In the genomic region with DNA sequence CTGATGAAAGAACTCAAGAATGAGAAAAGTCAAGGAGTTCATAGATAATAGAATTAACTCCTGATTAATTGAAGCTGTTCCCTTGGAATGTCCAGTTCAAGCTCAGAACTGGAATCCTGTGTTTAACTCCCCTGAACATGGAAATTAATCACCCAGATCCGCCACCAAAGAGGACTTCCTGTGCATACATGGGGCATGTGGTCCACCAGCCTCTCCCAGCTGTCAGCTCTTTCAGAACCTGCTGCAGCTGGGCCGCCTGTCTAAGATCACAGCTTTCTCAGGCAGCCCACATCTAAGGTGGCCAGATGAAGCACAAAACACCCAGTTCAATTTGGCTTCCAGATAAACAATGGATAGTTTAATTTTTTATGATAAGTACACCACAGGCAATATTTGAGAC, we compare ENCODE assay signal across 22 cellular contexts.
"Had no signal": no experiment of that assay in that cellular context is flagged by ENCODE, and none has a peak within 500 bp of the region (broad histone marks: within the 10 kb centered on the region; RNA-seq: fewer than 3 reads in every experiment).

No MANE protein-coding gene starts in this region.

- ATAC-seq: activated T-cell treated with anti-CD3 and anti-CD28 coated beads, Interleukin-2, amount 50 U/mL, for 4 hours; gastrocnemius medialis; stimulated activated memory B cell treated with anti-CD40 and anti-IgM and Interleukin-4, amounts not matched to agents 10 μg/mL and 1 μg/mL and 100 μg/mL, for 72 hours had no signal

- H3K9me3 ChIP-seq: esophagus muscularis mucosa, gastrocnemius medialis, neutrophil, ovary, prostate gland, transverse colon had no signal

- DNase-seq: activated CD4-positive, alpha-beta T cell treated with anti-CD3 and anti-CD28 coated beads, Interleukin-2, amount 50 U/mL, for 48 hours; activated CD8-positive, alpha-beta memory T cell treated with anti-CD3 and anti-CD28 coated beads, Interleukin-2, amount 50 U/mL, for 48 hours; activated naive CD4-positive, alpha-beta T cell; activated T-cell treated with anti-CD3 and anti-CD28 coated beads, Interleukin-2, amount 50 U/mL, for 4 hours; central memory CD4-positive, alpha-beta T cell; gastrocnemius medialis; hippocampal formation; kidney glomerular epithelial cell; left ventricle myocardium inferior; midbrain; ovary; right cardiac atrium; small intestine; stomach; transverse colon had no signal

- FAIRE-seq: astrocyte, small intestine, TTC549, urothelium cell line had no signal

- H3K36me3 ChIP-seq: esophagus muscularis mucosa, gastrocnemius medialis, left ventricle myocardium inferior, neutrophil, ovary, prostate gland, stomach, transverse colon had no signal

- H3K4me1 ChIP-seq: esophagus muscularis mucosa, gastrocnemius medialis, prostate gland, stomach, transverse colon had no signal

- H3K27me3 ChIP-seq: esophagus muscularis mucosa, gastrocnemius medialis, neutrophil, ovary, stomach, transverse colon had no signal

- H3K27ac ChIP-seq: esophagus muscularis mucosa, gastrocnemius medialis, left ventricle myocardium inferior, neutrophil, ovary, prostate gland, stomach, transverse colon had no signal

- H3K4me3 ChIP-seq: esophagus muscularis mucosa, gastrocnemius medialis, left ventricle myocardium inferior, ovary, prostate gland, stomach, transverse colon had no signal
